ENCODE assay signal across 8 cellular contexts in the genomic region with DNA sequence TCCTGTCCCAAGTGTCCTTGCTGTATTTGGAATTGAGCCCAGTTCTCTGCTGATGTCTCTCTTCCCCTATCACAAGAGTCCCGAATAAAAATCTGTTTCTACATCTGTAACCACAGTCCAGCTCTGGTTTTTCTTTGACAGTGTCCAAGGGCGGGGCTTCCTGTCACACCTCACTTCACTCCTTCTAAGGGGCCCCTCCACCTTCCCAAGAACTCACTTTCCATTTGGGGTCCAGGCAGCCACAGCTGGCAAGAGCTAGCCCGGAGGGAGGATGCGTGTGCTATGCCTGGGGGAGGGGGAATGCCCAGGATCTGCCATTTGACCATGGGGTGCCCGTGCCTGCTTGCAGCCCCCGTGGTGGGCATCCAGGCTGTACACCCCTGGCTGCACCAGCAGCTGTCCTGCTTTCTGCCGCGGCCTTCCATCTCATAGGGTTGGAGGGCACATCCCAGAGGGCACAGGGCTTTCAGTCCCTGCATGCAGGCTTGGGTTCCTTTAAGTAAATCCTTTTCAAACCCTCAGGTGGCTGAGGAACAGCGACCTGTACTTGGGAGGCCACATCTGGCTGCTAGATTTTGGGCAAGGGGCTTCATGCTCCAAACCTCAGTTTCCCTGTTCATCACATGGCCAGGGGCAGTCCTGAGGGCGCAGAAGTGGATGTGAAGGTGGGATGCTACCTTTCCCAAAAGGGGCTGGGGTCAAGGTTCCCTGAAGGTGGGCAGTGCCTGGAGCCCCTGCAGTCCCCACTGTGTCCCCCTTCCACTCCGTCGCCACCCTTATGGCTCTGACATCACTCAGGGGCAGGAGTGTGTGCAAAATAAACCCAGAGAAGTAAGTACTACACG. TPM values are rescaled to one million over a fixed set of nuclear protein-coding genes. Genes with fewer than 3 reads are reported as not detected.
A peak's percentile ranks its signal among the peaks of the same experiment; 100 is the strongest.
DNase-seq lines count a peak whose midpoint lies in the region; ATAC-seq, FAIRE-seq and TF ChIP-seq lines count a peak whose summit lies in the region.

No MANE protein-coding gene starts in this region.

- H3K27me3 ChIP-seq in effector memory CD4-positive, alpha-beta T cell (replicated peaks; ENCODE audit: control insufficient read depth, insufficient read depth, low read length, poor library complexity, severe bottlenecking), result no peaks in the 10 kb centered on the region
- H3K27me3 ChIP-seq in ovary, result no peaks in the 10 kb centered on the region

- peaks cover 49% of the 10 kb centered on the region for H3K4me1 ChIP-seq in effector memory CD4-positive, alpha-beta T cell (ENCODE audit: control insufficient read depth, insufficient read depth, low read length, poor library complexity, severe bottlenecking)
- H3K4me1 ChIP-seq in ovary (ENCODE audit: insufficient read depth), result peaks cover 15% of the 10 kb centered on the region

- ATAC-seq in HG03378 (IDR thresholded peaks at IDR 0.05; ENCODE audit: unreplicated experiment), result no peak

- peak overlapping the region; percentile 95 for H3K27ac ChIP-seq in effector memory CD4-positive, alpha-beta T cell (ENCODE audit: insufficient read depth, low read length, poor library complexity, severe bottlenecking)
- peak overlapping the region; percentile 91 to 96 for H3K27ac ChIP-seq in ovary

- no peaks in the 10 kb centered on the region for H3K36me3 ChIP-seq in effector memory CD4-positive, alpha-beta T cell (ENCODE audit: control insufficient read depth, insufficient read depth, low read length)
- no peaks in the 10 kb centered on the region for H3K36me3 ChIP-seq in ovary

- FAIRE-seq in H54 (lab: Jason Lieb, UNC), result no peak

- TF ChIP-seq EP300 in ovary (IDR thresholded peaks at IDR 0.05), result no peak

- H3K4me3 ChIP-seq in effector memory CD4-positive, alpha-beta T cell (ENCODE audit: insufficient read depth, low read depth, low read length, poor library complexity, severe bottlenecking), result peak overlapping the region; percentile 18
- no peak overlapping the region for H3K4me3 ChIP-seq in ovary

- DNase-seq in Calu3, result no peak
- peak; percentile 15 for DNase-seq in NOMO-1 treated with dmso at 0.1 percent for 144 hours (lab: John Stamatoyannopoulos, UW; ENCODE audit: unreplicated experiment)
- DNase-seq in effector memory CD4-positive, alpha-beta T cell, result no peak
- peak; percentile 22 to 50 (median 44) for DNase-seq in ovary
- DNase-seq in H54 (ENCODE audit: insufficient read length, low spot score), result no peak
- DNase-seq in activated CD4-positive, CD25-positive, alpha-beta regulatory T cell treated with anti-CD3 and anti-CD28 coated beads, Interleukin-2, amount 50 U/mL, for 72 hours, result no peak
- no peak for DNase-seq in activated gamma-delta T cell (lab: John Stamatoyannopoulos, UW)

- CTCF ChIA-PET in Calu3 (lab: Charles Lee), result no interaction called here

- H3K9me3 ChIP-seq in effector memory CD4-positive, alpha-beta T cell (ENCODE audit: control insufficient read depth, low read length), result no peaks in the 10 kb centered on the region
- no peaks in the 10 kb centered on the region for H3K9me3 ChIP-seq in ovary

- intact Hi-C loops in Calu3 (cut with micrococcal nuclease; ENCODE audit: unreplicated experiment) (loop anchor here (10.0 kb wide), 1 partner anchor 139 kb away; no protein-coding TSS in a partner anchor), ovary (cut with DNase I) (loop anchor here in 2 of 4 donors (5.0 to 10.0 kb wide), 3 partner anchors 36 to 361 kb away; a partner anchor contains a TSS)

- H3K4me3 Mint-ChIP-seq in Calu3 (ENCODE audit: low read depth, unreplicated experiment), result no peak overlapping the region

- H3K9me3 Mint-ChIP-seq in Calu3 (ENCODE audit: low read depth, unreplicated experiment), result peaks cover 4% of the 10 kb centered on the region

- TF ChIP-seq CTCF in Calu3 (IDR thresholded peaks at IDR 0.05; ENCODE audit: unreplicated experiment), result no peak
- no peak for TF ChIP-seq CTCF in ovary (IDR thresholded peaks at IDR 0.05)

- no TSS peak for BruUV-seq in Calu3 (replicated peaks; lab: Mats Ljungman, UMichigan)

- TF ChIP-seq POLR2A in ovary (IDR thresholded peaks at IDR 0.05) (no peak), H54 (IDR thresholded peaks at IDR 0.05; ENCODE audit: low read depth, low read length) (no peak)

- H3K4me1 Mint-ChIP-seq in Calu3 (ENCODE audit: low read depth, unreplicated experiment), result peaks cover 47% of the 10 kb centered on the region

- H3K27me3 Mint-ChIP-seq in Calu3 (ENCODE audit: unreplicated experiment), result no peaks in the 10 kb centered on the region

- H3K27ac Mint-ChIP-seq in Calu3 (ENCODE audit: unreplicated experiment), result peak overlapping the region; percentile 41

- H3K36me3 Mint-ChIP-seq in Calu3 (ENCODE audit: insufficient read depth, unreplicated experiment), result peaks cover 37% of the 10 kb centered on the region

- 45 to 54% (median 52%) methylated on average over 13 of the region's 13 CpGs for WGBS in ovary, 3 donors

RNA-seq across cellular contexts. Expression of a gene that starts 2.3 kb away (rescaled TPM):
- total RNA-seq in Calu3 (2022) (26.1 and 26.4 TPM in 2 replicates), ovary (10 to 100 TPM; 34.0 to 50.0 (median 44.7) TPM)
- polyA plus RNA-seq in ovary, result 10 to 100 TPM in 1 of 2 donors, 1 to 10 TPM in 1; 5.0 to 67.6 TPM

RNA-seq across cellular contexts. Expression of a gene that starts 35.2 kb away (rescaled TPM):
- total RNA-seq in Calu3 (2022) (0.69 and 1.3 TPM in 2 replicates), ovary (10 to 100 TPM; 30.5 to 66.1 (median 42.4) TPM)
- 10 to 100 TPM in 1 of 2 donors, 1 to 10 TPM in 1; 9.6 to 42.5 TPM for polyA plus RNA-seq in ovary

RNA-seq across cellular contexts. Expression of a gene that starts 40.4 kb away (rescaled TPM):
- total RNA-seq in Calu3 (2022), result 12.6 and 15.2 TPM in 2 replicates
- 10 to 100 TPM; 35.2 to 75.2 (median 40.6) TPM for total RNA-seq in ovary
- 10 to 100 TPM in 1 of 2 donors, 1 to 10 TPM in 1; 7.5 to 46.1 TPM for polyA plus RNA-seq in ovary

Comparison
In these comparisons a context has a peak if more than half of its experiments do, and no peak if none do; other contexts are left out.
1. DNase-seq: peak in NOMO-1 treated with dmso at 0.1 percent for 144 hours (single experiment) and ovary (5 of 5); none in Calu3 (single experiment), effector memory CD4-positive, alpha-beta T cell (0 of 3), H54 (single experiment), activated CD4-positive, CD25-positive, alpha-beta regulatory T cell treated with anti-CD3 and anti-CD28 coated beads, Interleukin-2, amount 50 U/mL, for 72 hours (single experiment) and activated gamma-delta T cell (single experiment).
2. RNA of a gene that starts 35.2 kb away (total RNA-seq): 30.5 to 66.1 TPM in ovary; 0.69 to 1.3 TPM in Calu3; every median in the first group is over 10 times any median in the second.